In the genomic region with DNA sequence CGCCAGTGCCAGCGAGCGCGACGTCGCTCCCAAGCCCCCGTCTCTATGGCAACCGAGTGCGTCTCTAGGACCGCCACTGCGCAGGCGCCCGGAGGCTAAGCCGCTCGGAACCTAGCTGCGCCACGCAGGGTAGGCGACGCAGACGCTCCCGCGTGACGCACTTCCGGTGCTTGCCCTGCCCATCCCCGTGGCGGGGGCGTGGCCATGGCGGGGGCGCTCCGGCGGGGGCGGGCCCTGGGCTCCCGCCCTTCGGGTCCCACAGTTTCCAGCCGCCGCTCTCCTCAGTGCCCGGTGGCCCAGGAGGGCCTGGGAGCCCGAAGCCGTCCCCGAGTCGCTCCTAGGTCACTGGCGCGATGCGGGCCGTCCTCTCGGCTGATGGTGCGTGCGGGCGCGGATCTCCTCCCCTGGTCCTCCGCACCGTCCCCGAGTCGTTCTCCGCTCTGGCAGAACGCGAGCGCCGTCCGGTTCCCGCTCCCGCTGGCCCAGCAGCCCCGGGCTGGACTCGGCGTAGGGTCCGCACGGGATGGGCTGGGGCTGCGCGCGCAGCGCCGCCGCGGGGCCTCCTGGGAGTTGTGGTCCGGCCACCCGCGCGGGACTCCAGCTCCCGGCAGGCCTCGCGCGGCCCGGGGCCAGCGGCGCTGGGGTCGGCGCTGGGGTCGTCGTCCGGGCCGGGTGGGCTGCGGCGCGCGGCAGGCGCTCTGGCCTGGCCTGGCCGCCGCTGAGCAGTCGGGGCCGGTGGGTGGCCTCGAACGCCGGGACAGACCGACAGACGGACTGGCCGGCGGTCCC, we compare ENCODE assay signal across 8 cellular contexts. TPM values are rescaled to one million over a fixed set of nuclear protein-coding genes. Genes with fewer than 3 reads are reported as not detected.
DNase-seq lines count a peak whose midpoint lies in the region; ATAC-seq and TF ChIP-seq lines count a peak whose summit lies in the region.

MIB2 (plus strand) TSS at position 245 of the 789 bp plus-strand sequence. CDS start 7,953 bp downstream, outside the sequence.

- no peaks in the 10 kb centered on the region for H3K27me3 Mint-ChIP-seq in T-helper 1 cell treated with Interleukin-12 subunit alpha and Interleukin-12 subunit beta and Interleukin-4 antibody, amounts not matched to agents 30 μg/mL and 1 μg/mL, for 36 hours (ENCODE audit: low read depth)

- under 1% methylated on average over 58 of the region's 107 CpGs for WGBS in prostate gland

- intact Hi-C loops in left ventricle myocardium inferior (cut with micrococcal nuclease), result no loop called here
- intact Hi-C loops in prostate gland (cut with DNase I), result loop anchor here (2.0 kb wide), 1 partner anchor 41 kb away; the partner anchor contains the start of gene SSU72

- H3K36me3 Mint-ChIP-seq in T-helper 1 cell treated with Interleukin-12 subunit alpha and Interleukin-12 subunit beta and Interleukin-4 antibody, amounts not matched to agents 30 μg/mL and 1 μg/mL, for 36 hours (ENCODE audit: low read depth), result peaks cover 5% of the 10 kb centered on the region

- H3K9me3 Mint-ChIP-seq in T-helper 1 cell treated with Interleukin-12 subunit alpha and Interleukin-12 subunit beta and Interleukin-4 antibody, amounts not matched to agents 30 μg/mL and 1 μg/mL, for 36 hours, result no peaks in the 10 kb centered on the region

- H3K27me3 ChIP-seq in left ventricle myocardium inferior (ENCODE audit: low read depth), result no peaks in the 10 kb centered on the region
- no peaks in the 10 kb centered on the region for H3K27me3 ChIP-seq in prostate gland (replicated peaks; ENCODE audit: insufficient read depth)

- peak; percentile 72 for TF ChIP-seq POLR2A in GM15510 (IDR thresholded peaks at IDR 0.05; ENCODE audit: borderline replicate concordance, extremely low read depth, insufficient read length)
- peak; percentile 52 for TF ChIP-seq POLR2A in prostate gland (IDR thresholded peaks at IDR 0.05)

- H3K27ac Mint-ChIP-seq in T-helper 1 cell treated with Interleukin-12 subunit alpha and Interleukin-12 subunit beta and Interleukin-4 antibody, amounts not matched to agents 30 μg/mL and 1 μg/mL, for 36 hours, result peak within 1 kb of the TSS; percentile 93

- H3K36me3 ChIP-seq in left ventricle myocardium inferior (peaks cover 10% of the 10 kb centered on the region), prostate gland (no peaks in the 10 kb centered on the region)

- peaks cover 52% of the 10 kb centered on the region for H3K4me1 ChIP-seq in left ventricle myocardium inferior
- peaks cover 26% of the 10 kb centered on the region for H3K4me1 ChIP-seq in prostate gland (replicated peaks)

- peak within 1 kb of the TSS; percentile 82 for H3K4me3 ChIP-seq in left ventricle myocardium inferior
- peak within 1 kb of the TSS; percentile 100 for H3K4me3 ChIP-seq in prostate gland

- H3K4me1 Mint-ChIP-seq in T-helper 1 cell treated with Interleukin-12 subunit alpha and Interleukin-12 subunit beta and Interleukin-4 antibody, amounts not matched to agents 30 μg/mL and 1 μg/mL, for 36 hours (ENCODE audit: low read depth), result peaks cover 19% of the 10 kb centered on the region

- peak within 1 kb of the TSS; percentile 94 for H3K4me3 Mint-ChIP-seq in T-helper 1 cell treated with Interleukin-12 subunit alpha and Interleukin-12 subunit beta and Interleukin-4 antibody, amounts not matched to agents 30 μg/mL and 1 μg/mL, for 36 hours

- peak within 1 kb of the TSS; percentile 99 for H3K27ac ChIP-seq in left ventricle myocardium inferior (replicated peaks)
- H3K27ac ChIP-seq in prostate gland, result peak within 1 kb of the TSS; percentile 100

- ATAC-seq in HG02870 (IDR thresholded peaks at IDR 0.05; ENCODE audit: unreplicated experiment), result peak; percentile 87

- no peak for TF ChIP-seq CTCF in left ventricle myocardium inferior (IDR thresholded peaks at IDR 0.05; ENCODE audit: borderline replicate concordance)
- peak in 2 of 4 experiments; percentile 4 for TF ChIP-seq CTCF in prostate gland (IDR thresholded peaks at IDR 0.05)

- H3K9me3 ChIP-seq in left ventricle myocardium inferior (replicated peaks) (no peaks in the 10 kb centered on the region), prostate gland (no peaks in the 10 kb centered on the region)

- DNase-seq in NCI-H146 treated with DMSO at 0.1 percent for 48 hours (lab: John Stamatoyannopoulos, UW; ENCODE audit: unreplicated experiment) (peak; percentile 77), amniotic stem cell (lab: John Stamatoyannopoulos, UW) (peak; percentile 79), left ventricle myocardium inferior (peak; percentile 95), prostate gland (ENCODE audit: low spot score) (peak; percentile 95), ureter (ENCODE audit: low spot score) (peak; percentile 96)

RNA-seq across cellular contexts. Expression of gene MIB2, which starts in this region (rescaled TPM):
- total RNA-seq in left ventricle myocardium inferior (129 TPM), prostate gland (100 to 1,000 TPM in 1 of 2 donors, 10 to 100 TPM in 1; 60.6 to 152 TPM), ureter (64.5 TPM)

Comparison
In these comparisons a context has a peak if more than half of its experiments do, and no peak if none do; other contexts are left out.
1. Peak in every context shown above with its lines: DNase-seq, ATAC-seq, H3K4me3 ChIP-seq and H3K27ac ChIP-seq.